Comparison of ENCODE assay signal across 17 cellular contexts in genomic region chr5:109388407-109388806, GRCh38. TPM values are rescaled to one million over a fixed set of nuclear protein-coding genes. Genes with fewer than 3 reads are reported as not detected.
DNase-seq lines count a peak whose midpoint lies in the region; ATAC-seq, FAIRE-seq and TF ChIP-seq lines count a peak whose summit lies in the region.
"Had no signal": no experiment of that assay in that cellular context is flagged by ENCODE, and none has a peak within 500 bp of the region (broad histone marks: within the 10 kb centered on the region; RNA-seq: fewer than 3 reads in every experiment).

No MANE protein-coding gene starts in this region.

- H3K79me2 ChIP-seq in SK-N-SH (ENCODE audit: insufficient read depth) (peaks cover 100% of the 10 kb centered on the region), smooth muscle cell (ENCODE audit: low read depth) (peaks cover 100% of the 10 kb centered on the region)

- no peak overlapping the region for H3K9ac ChIP-seq in SK-N-SH
- no peak overlapping the region for H3K9ac ChIP-seq in smooth muscle cell (ENCODE audit: low read depth)

- no peaks in the 10 kb centered on the region for H3K9me3 ChIP-seq in cardiac muscle cell (ENCODE audit: low read depth)
- peaks cover 0 to 11% (median 0%) of the 10 kb centered on the region in 11 donors for H3K9me3 ChIP-seq in heart right ventricle
- H3K9me3 ChIP-seq in SK-N-SH: no peaks in the 10 kb centered on the region
- H3K9me3 ChIP-seq in smooth muscle cell (replicated peaks; ENCODE audit: low read depth): no peaks in the 10 kb centered on the region

- DNase-seq in cardiac muscle cell (ENCODE audit: low read depth in 1 of 2, low spot score in 1 of 2): peak in 1 of 2 donors; percentile 18
- DNase-seq in heart right ventricle: no peak
- no peak for DNase-seq in SK-N-SH
- peak; percentile 24 to 44 for DNase-seq in erythroblast (lab: John Stamatoyannopoulos, UW)
- DNase-seq in smooth muscle cell (lab: John Stamatoyannopoulos, UW; ENCODE audit: unreplicated experiment): no peak
- DNase-seq in GM12891 (ENCODE audit: insufficient read length, low spot score): no peak
- no peak for DNase-seq in NCI-H2029 (lab: John Stamatoyannopoulos, UW)
- DNase-seq: activated CD4-positive, alpha-beta memory T cell treated with anti-CD3 and anti-CD28 coated beads, Interleukin-2, amount 10 ng/mL, durations not matched to agents 7 days and 5 days; H7; islet precursor cell; NCI-H446; retina; stimulated activated CD4-positive, alpha-beta T cell treated with anti-CD3 and anti-CD28 coated beads, Interleukin-4, amount 100 ng/mL, for 1 hour had no signal

- CTCF ChIA-PET in SK-N-SH (lab: Yijun Ruan, JAX): interaction anchor here (1.4 kb wide), 1 partner anchor 13 kb away, joined by 4 read pairs; no protein-coding TSS in a partner anchor

- H3K27me3 ChIP-seq in cardiac muscle cell: no peaks in the 10 kb centered on the region
- no peaks in the 10 kb centered on the region for H3K27me3 ChIP-seq in heart right ventricle
- H3K27me3 ChIP-seq in SK-N-SH (ENCODE audit: insufficient read depth): no peaks in the 10 kb centered on the region
- no peaks in the 10 kb centered on the region for H3K27me3 ChIP-seq in smooth muscle cell (ENCODE audit: low read depth)

- no peak overlapping the region for H3K4me3 ChIP-seq in cardiac muscle cell
- no peak overlapping the region for H3K4me3 ChIP-seq in heart right ventricle
- no peak overlapping the region for H3K4me3 ChIP-seq in SK-N-SH (ENCODE audit: low read depth in 2 of 2, low read length in 1 of 2)
- H3K4me3 ChIP-seq in smooth muscle cell: no peak overlapping the region

- H3K36me3 ChIP-seq in cardiac muscle cell: no peaks in the 10 kb centered on the region
- H3K36me3 ChIP-seq in heart right ventricle: peaks cover 0 to 3% (median 0%) of the 10 kb centered on the region in 9 donors
- H3K36me3 ChIP-seq in SK-N-SH (replicated peaks in 1 of 2; ENCODE audit: control insufficient read depth in 1 of 2, insufficient read depth in 2 of 2, low read length in 1 of 2): peaks cover 15 to 33% of the 10 kb centered on the region in 2 experiments
- no peaks in the 10 kb centered on the region for H3K36me3 ChIP-seq in smooth muscle cell (ENCODE audit: low read depth)

- no peak for TF ChIP-seq EP300 in SK-N-SH (IDR thresholded peaks at IDR 0.05; ENCODE audit: borderline replicate concordance in 1 of 2, low read depth in 1 of 2, low read length in 1 of 2)

- H3K27ac ChIP-seq in cardiac muscle cell (peak overlapping the region; percentile 11), heart right ventricle (no peak overlapping the region), SK-N-SH (ENCODE audit: low read depth in 2 of 2, low read length in 1 of 2) (no peak overlapping the region; a peak in 1 of 4 replicates), smooth muscle cell (ENCODE audit: low read depth) (peak overlapping the region; percentile 54)

- TF ChIP-seq RAD21 in SK-N-SH (IDR thresholded peaks at IDR 0.05; ENCODE audit: low read length): no peak

- TF ChIP-seq CTCF in cardiac muscle cell (IDR thresholded peaks at IDR 0.05; ENCODE audit: low read depth, low read length) (no peak), heart right ventricle (IDR thresholded peaks at IDR 0.05) (no peak), SK-N-SH (IDR thresholded peaks at IDR 0.05) (no peak), smooth muscle cell (IDR thresholded peaks at IDR 0.05; ENCODE audit: borderline replicate concordance, insufficient read depth, poor library complexity, severe bottlenecking) (no peak)

- peak overlapping the region; percentile 10; the same call in 1 of the 2 replicates for H3K4me2 ChIP-seq in SK-N-SH
- H3K4me2 ChIP-seq in smooth muscle cell: peak overlapping the region; percentile 70

- ATAC-seq in heart right ventricle: no peak
- no peak for ATAC-seq in HG03025 (IDR thresholded peaks at IDR 0.05; ENCODE audit: low FRiP score, unreplicated experiment)
- ATAC-seq: stimulated activated effector memory CD8-positive, alpha-beta T cell treated with anti-CD3 and anti-CD28 coated beads, Interleukin-12 subunit alpha, Interleukin-12 subunit beta, amount 100 ng/mL, for 72 hours had no signal

- H3K4me1 ChIP-seq in cardiac muscle cell (ENCODE audit: low read depth) (peaks cover 17% of the 10 kb centered on the region), heart right ventricle (peaks cover 0 to 57% (median 44%) of the 10 kb centered on the region in 9 donors), SK-N-SH (ENCODE audit: control insufficient read depth in 1 of 2, insufficient read depth in 2 of 2, low read depth in 1 of 2, low read length in 1 of 2) (peaks cover 0 to 12% of the 10 kb centered on the region in 2 experiments; a peak in 3 of 4 replicates), smooth muscle cell (ENCODE audit: low read depth) (peaks cover 20% of the 10 kb centered on the region)

- no peak overlapping the region for H2AFZ ChIP-seq in SK-N-SH (ENCODE audit: low read depth)
- no peak overlapping the region for H2AFZ ChIP-seq in smooth muscle cell (ENCODE audit: low read depth)

- H3F3A ChIP-seq in SK-N-SH (replicated peaks; ENCODE audit: insufficient read depth) (no peaks in the 10 kb centered on the region), smooth muscle cell (ENCODE audit: low read depth) (no peaks in the 10 kb centered on the region)

- no peak for TF ChIP-seq POLR2A in erythroblast (IDR thresholded peaks at IDR 0.05; ENCODE audit: low read length)
- no peak for TF ChIP-seq POLR2A in GM12891 (IDR thresholded peaks at IDR 0.05; ENCODE audit: low read depth, low read length)

- intact Hi-C loops in heart right ventricle (cut with DNase I): no loop called here

- POLR2A ChIA-PET in SK-N-SH (lab: Yijun Ruan, JAX): no interaction called here

- H3K9me2 ChIP-seq in SK-N-SH: no peaks in the 10 kb centered on the region

- H4K20me1 ChIP-seq in SK-N-SH (ENCODE audit: insufficient read depth) (peaks cover 98% of the 10 kb centered on the region), smooth muscle cell (ENCODE audit: low read depth) (peaks cover 100% of the 10 kb centered on the region)

- 64 to 72% methylated on average over 2 of the region's 2 CpGs for WGBS in heart right ventricle, 2 donors
- WGBS in SK-N-SH (ENCODE audit: low lambda C conversion rate): 70% methylated on average over 2 of the region's 2 CpGs
- 51% methylated on average over 2 of the region's 2 CpGs for WGBS in smooth muscle cell (ENCODE audit: low lambda C conversion rate)

- no peak for FAIRE-seq in GM12891 (lab: Jason Lieb, UNC)
- FAIRE-seq: frontal cortex, urothelium cell line had no signal

TF ChIP-seq in SK-N-SH, 30 proteins besides CTCF, POLR2A, EP300 and RAD21:
- peak; percentile 36 for TF ChIP-seq JUND (IDR thresholded peaks at IDR 0.05)
- TF ChIP-seq RCOR1 (IDR thresholded peaks at IDR 0.05; ENCODE audit: low read length): no peak
- no peak for TF ChIP-seq YY1 (IDR thresholded peaks at IDR 0.05; ENCODE audit: low read depth)
- no peak for TF ChIP-seq GATA2 (CRISPR knock-in tag; IDR thresholded peaks at IDR 0.05)
- no peak for TF ChIP-seq ZBTB33 (IDR thresholded peaks at IDR 0.05; ENCODE audit: borderline replicate concordance, low read depth)
- peak; percentile 60; the same call in 1 of the 2 replicates for TF ChIP-seq FOSL2 (IDR thresholded peaks at IDR 0.05; ENCODE audit: borderline replicate concordance, low read depth)
TF ChIP-seq in SK-N-SH: peak in this region for 2.

TF ChIP-seq in GM12891, 5 proteins besides CTCF, POLR2A, EP300 and RAD21:
- TF ChIP-seq SPI1 (IDR thresholded peaks at IDR 0.05; ENCODE audit: low read depth, low read length): no peak
- no peak for TF ChIP-seq POU2F2 (IDR thresholded peaks at IDR 0.05; ENCODE audit: low read depth, low read length)
- no peak for TF ChIP-seq PAX5 (IDR thresholded peaks at IDR 0.05; ENCODE audit: insufficient read depth, low read length, severe bottlenecking)
- no peak for TF ChIP-seq POLR2AphosphoS5 (IDR thresholded peaks at IDR 0.05; ENCODE audit: low read depth, low read length)
- TF ChIP-seq TAF1 (IDR thresholded peaks at IDR 0.05; ENCODE audit: low read depth, low read length): no peak

RNA-seq across cellular contexts. Expression of gene PJA2, which starts 21.4 kb away (rescaled TPM):
- total RNA-seq in cardiac muscle cell: 58.2 and 71.8 TPM in 2 replicates
- 73.6 and 92.1 TPM in 2 replicates for polyA plus RNA-seq in cardiac muscle cell
- total RNA-seq in heart right ventricle: 100 to 1,000 TPM in 1 of 10 donors, 10 to 100 TPM in 9; 78.7 to 103 (median 89.2) TPM
- polyA plus RNA-seq in heart right ventricle: 10 to 100 TPM; 15.6 to 29.8 TPM
- polyA plus RNA-seq in SK-N-SH (2012; rRNA removed): 30.7 and 39.6 TPM in 2 replicates
- 46.6 and 55.5 TPM in 2 replicates for polyA plus RNA-seq in SK-N-SH (2012; cell fraction: cytosol; rRNA removed)
- polyA plus RNA-seq in SK-N-SH (2012; cell fraction: nucleus; rRNA removed): 12.8 and 27.9 TPM in 2 replicates
- total RNA-seq in smooth muscle cell: 183 and 221 TPM in 2 replicates
- 79.4 and 84.0 TPM in 2 replicates for polyA plus RNA-seq in smooth muscle cell
- 33.0 TPM for polyA plus RNA-seq in GM12891 (2012; ENCODE audit: low read depth, missing spikeins)

Comparison
In these comparisons a context has a peak if more than half of its experiments do, and no peak if none do; other contexts are left out.
1. H3K27ac ChIP-seq: peak in cardiac muscle cell (single experiment) and smooth muscle cell (single experiment); none in heart right ventricle (0 of 10) and SK-N-SH (0 of 2).
2. DNase-seq: peak in erythroblast (2 of 2); none in heart right ventricle (0 of 2), SK-N-SH (single experiment), smooth muscle cell (single experiment), GM12891 (single experiment) and NCI-H2029 (single experiment).